17 cellular contexts compared by ENCODE assay signal in genomic region chr18:42977982-42978595, GRCh38.
DNase-seq lines count a peak whose midpoint lies in the region; ATAC-seq and TF ChIP-seq lines count a peak whose summit lies in the region.
"Had no signal": no experiment of that assay in that cellular context is flagged by ENCODE, and none has a peak within 500 bp of the region (broad histone marks: within the 10 kb centered on the region; RNA-seq: fewer than 3 reads in every experiment).

No MANE protein-coding gene starts in this region.

- ATAC-seq in HG03521 (IDR thresholded peaks at IDR 0.05; ENCODE audit: unreplicated experiment) = no peak
- ATAC-seq: activated CD8-positive, alpha-beta T cell treated with anti-CD3 and anti-CD28 coated beads, Interleukin-2, amount 10 ng/mL, durations not matched to agents 7 days and 5 days had no signal

- no peaks in the 10 kb centered on the region for H3K36me3 ChIP-seq in neural cell (ENCODE audit: insufficient read depth, low read length)
- no peaks in the 10 kb centered on the region for H3K36me3 ChIP-seq in suprapubic skin
- H3K36me3 ChIP-seq in prostate gland = no peaks in the 10 kb centered on the region
- H3K36me3 ChIP-seq: left ventricle myocardium inferior, tibial nerve had no signal

- intact Hi-C loops in prostate gland (cut with DNase I) = no loop called here

- H3K9me2 ChIP-seq in neural cell (ENCODE audit: insufficient read depth, low read length) = no peaks in the 10 kb centered on the region

- H3K4me1 ChIP-seq in suprapubic skin (no peaks in the 10 kb centered on the region), prostate gland (replicated peaks) (no peaks in the 10 kb centered on the region)
- H3K4me1 ChIP-seq: left ventricle myocardium inferior, tibial nerve had no signal

- H3K4me2 ChIP-seq in neural cell (ENCODE audit: low read length) = no peak overlapping the region

- DNase-seq in ELF-1 (ENCODE audit: low read depth, low spot score) (peak; percentile 3), NCI-H1436 (lab: John Stamatoyannopoulos, UW) (peak; percentile 74), NCI-H748 (lab: John Stamatoyannopoulos, UW; ENCODE audit: unreplicated experiment) (peak; percentile 79), suprapubic skin (ENCODE audit: low spot score in 2 of 2) (no peak), prostate gland (ENCODE audit: low spot score) (no peak)
- DNase-seq: activated CD8-positive, alpha-beta T cell treated with anti-CD3 and anti-CD28 coated beads, Interleukin-2, amount 10 ng/mL, durations not matched to agents 7 days and 5 days; activated naive CD4-positive, alpha-beta T cell; activated T-cell treated with anti-CD3 and anti-CD28 coated beads, Interleukin-2, amount 50 U/mL, for 24 hours; CD8-positive, alpha-beta memory T cell; left ventricle myocardium inferior; midbrain; NCI-H446 treated with DMSO at 0.1 percent for 48 hours; RPMI8226; T-helper 9 cell had no signal

- H3K9me3 ChIP-seq in neural cell (ENCODE audit: low read length) = no peaks in the 10 kb centered on the region
- H3K9me3 ChIP-seq in suprapubic skin = no peaks in the 10 kb centered on the region
- H3K9me3 ChIP-seq in prostate gland = no peaks in the 10 kb centered on the region
- H3K9me3 ChIP-seq: left ventricle myocardium inferior, tibial nerve had no signal

- H4K20me1 ChIP-seq in neural cell (ENCODE audit: insufficient read depth) = no peaks in the 10 kb centered on the region

- H3K79me2 ChIP-seq in neural cell (replicated peaks; ENCODE audit: insufficient read depth, low read length) = no peaks in the 10 kb centered on the region

- TF ChIP-seq CTCF in neural cell (IDR thresholded peaks at IDR 0.05; ENCODE audit: poor library complexity, severe bottlenecking) (no peak), suprapubic skin (IDR thresholded peaks at IDR 0.05) (no peak), prostate gland (IDR thresholded peaks at IDR 0.05) (no peak)

- no peak overlapping the region for H2AFZ ChIP-seq in neural cell (ENCODE audit: low read depth, low read length)

- no peak for TF ChIP-seq POLR2A in suprapubic skin (IDR thresholded peaks at IDR 0.05)
- TF ChIP-seq POLR2A in prostate gland (IDR thresholded peaks at IDR 0.05) = no peak

- 56% methylated on average over 4 of the region's 4 CpGs for WGBS in suprapubic skin
- 41% methylated on average over 4 of the region's 4 CpGs for WGBS in prostate gland

- no peak for TF ChIP-seq RAD21 in neural cell (conservative IDR thresholded peaks at IDR 0.05)

- no peaks in the 10 kb centered on the region for H3K27me3 ChIP-seq in neural cell (ENCODE audit: insufficient read depth, low read depth, low read length)
- H3K27me3 ChIP-seq in suprapubic skin = no peaks in the 10 kb centered on the region
- no peaks in the 10 kb centered on the region for H3K27me3 ChIP-seq in prostate gland (replicated peaks; ENCODE audit: insufficient read depth)
- H3K27me3 ChIP-seq: tibial nerve had no signal

- H3K4me3 ChIP-seq in neural cell (ENCODE audit: low read length) (no peak overlapping the region), suprapubic skin (no peak overlapping the region), prostate gland (no peak overlapping the region)
- H3K4me3 ChIP-seq: left ventricle myocardium inferior, tibial nerve had no signal

- H3K27ac ChIP-seq in neural cell (ENCODE audit: low read length) = peak overlapping the region; percentile 15
- no peak overlapping the region for H3K27ac ChIP-seq in suprapubic skin
- no peak overlapping the region for H3K27ac ChIP-seq in prostate gland
- H3K27ac ChIP-seq: left ventricle myocardium inferior, tibial nerve had no signal

- TF ChIP-seq EP300 in neural cell (conservative IDR thresholded peaks at IDR 0.05; ENCODE audit: poor library complexity, severe bottlenecking) (peak; percentile 28), suprapubic skin (IDR thresholded peaks at IDR 0.05) (no peak)

- no peak overlapping the region for H3K9ac ChIP-seq in neural cell (ENCODE audit: low read length)

- H3F3A ChIP-seq in neural cell (ENCODE audit: insufficient read depth, low read length, poor library complexity, severe bottlenecking) = no peaks in the 10 kb centered on the region

TF ChIP-seq in neural cell, 6 proteins besides CTCF, POLR2A, EP300 and RAD21:
- TF ChIP-seq EZH2 (IDR thresholded peaks at IDR 0.05; ENCODE audit: borderline replicate concordance, insufficient read depth, low read length, poor library complexity, severe bottlenecking) = no peak
- no peak for TF ChIP-seq POLR2AphosphoS5 (IDR thresholded peaks at IDR 0.05)
- no peak for TF ChIP-seq TAF1 (IDR thresholded peaks at IDR 0.05; ENCODE audit: low read depth)
- TF ChIP-seq MXI1 (conservative IDR thresholded peaks at IDR 0.05; ENCODE audit: poor library complexity, severe bottlenecking) = no peak
- TF ChIP-seq REST (IDR thresholded peaks at IDR 0.05; ENCODE audit: borderline replicate concordance) = no peak
- no peak for TF ChIP-seq SMC3 (conservative IDR thresholded peaks at IDR 0.05; ENCODE audit: poor library complexity)

Comparison
In these comparisons a context has a peak if more than half of its experiments do, and no peak if none do; other contexts are left out.
1. DNase-seq: peak in ELF-1 (single experiment), NCI-H1436 (single experiment) and NCI-H748 (single experiment); none in suprapubic skin (0 of 2) and prostate gland (single experiment).